ENCODE assay signal across 10 cellular contexts in genomic region chrX:79153348-79153747, GRCh38.
DNase-seq lines count a peak whose midpoint lies in the region; ATAC-seq and TF ChIP-seq lines count a peak whose summit lies in the region.
"Had no signal": no experiment of that assay in that cellular context is flagged by ENCODE, and none has a peak within 500 bp of the region (broad histone marks: within the 10 kb centered on the region; RNA-seq: fewer than 3 reads in every experiment).

No MANE protein-coding gene starts in this region.

- peaks cover 17% of the 10 kb centered on the region for H3K27me3 Mint-ChIP-seq in activated T-cell treated with anti-CD3 and anti-CD28 coated beads, Interleukin-2, amount 50 U/mL, for 24 hours

- no peaks in the 10 kb centered on the region for H3K9me3 ChIP-seq in OCI-LY3 (ENCODE audit: insufficient read depth, low read length)

- peak; percentile 69 for ATAC-seq in HG02678 (IDR thresholded peaks at IDR 0.05; ENCODE audit: unreplicated experiment)
- ATAC-seq in stimulated activated effector memory CD8-positive, alpha-beta T cell treated with anti-CD3 and anti-CD28 coated beads, Interleukin-12 subunit alpha, Interleukin-12 subunit beta, amount 100 ng/mL, for 72 hours = no peak

- no peaks in the 10 kb centered on the region for H4K20me1 ChIP-seq in OCI-LY3 (ENCODE audit: insufficient read depth, low read length)

- no peak overlapping the region for H3K9ac ChIP-seq in OCI-LY3 (ENCODE audit: low read length)

- H3K27me3 ChIP-seq in OCI-LY3 (ENCODE audit: low read depth, low read length) = no peaks in the 10 kb centered on the region

- no peaks in the 10 kb centered on the region for H3K9me3 Mint-ChIP-seq in activated T-cell treated with anti-CD3 and anti-CD28 coated beads, Interleukin-2, amount 50 U/mL, for 24 hours
- H3K9me3 Mint-ChIP-seq in stimulated activated effector memory CD8-positive, alpha-beta T cell treated with anti-CD3 and anti-CD28 coated beads, Interleukin-12 subunit alpha, Interleukin-12 subunit beta, amount 100 ng/mL, for 72 hours = no peaks in the 10 kb centered on the region

- peaks cover 25% of the 10 kb centered on the region for H3K4me1 ChIP-seq in OCI-LY3 (ENCODE audit: low read length)

- peaks cover 75% of the 10 kb centered on the region for H3K4me1 Mint-ChIP-seq in activated T-cell treated with anti-CD3 and anti-CD28 coated beads, Interleukin-2, amount 50 U/mL, for 24 hours (ENCODE audit: low read depth)
- peaks cover 50% of the 10 kb centered on the region for H3K4me1 Mint-ChIP-seq in stimulated activated effector memory CD8-positive, alpha-beta T cell treated with anti-CD3 and anti-CD28 coated beads, Interleukin-12 subunit alpha, Interleukin-12 subunit beta, amount 100 ng/mL, for 72 hours

- H3K4me3 ChIP-seq in OCI-LY3 (ENCODE audit: low read length) = no peak overlapping the region

- H3K4me3 Mint-ChIP-seq in activated T-cell treated with anti-CD3 and anti-CD28 coated beads, Interleukin-2, amount 50 U/mL, for 24 hours = peak overlapping the region; percentile 70
- H3K4me3 Mint-ChIP-seq in stimulated activated effector memory CD8-positive, alpha-beta T cell treated with anti-CD3 and anti-CD28 coated beads, Interleukin-12 subunit alpha, Interleukin-12 subunit beta, amount 100 ng/mL, for 72 hours = peak overlapping the region; percentile 90

- no peak for TF ChIP-seq CTCF in OCI-LY3 (IDR thresholded peaks at IDR 0.05; ENCODE audit: low read depth, low read length)

- peaks cover 36% of the 10 kb centered on the region; the same call in 1 of the 2 replicates for H3K79me2 ChIP-seq in OCI-LY3 (ENCODE audit: low read length)

- 0 out of 2 replicates have a peak overlapping the region, but pooled peaks have one; percentile 3 for H3K4me2 ChIP-seq in OCI-LY3 (ENCODE audit: low read length)

- peak overlapping the region; percentile 94 for H3K27ac Mint-ChIP-seq in activated T-cell treated with anti-CD3 and anti-CD28 coated beads, Interleukin-2, amount 50 U/mL, for 24 hours
- H3K27ac Mint-ChIP-seq in stimulated activated effector memory CD8-positive, alpha-beta T cell treated with anti-CD3 and anti-CD28 coated beads, Interleukin-12 subunit alpha, Interleukin-12 subunit beta, amount 100 ng/mL, for 72 hours = peak overlapping the region; percentile 89

- H3K27ac ChIP-seq in OCI-LY3 (ENCODE audit: low read length) = 0 out of 2 replicates have a peak overlapping the region, but pooled peaks have one; percentile 3

- H2AFZ ChIP-seq in OCI-LY3 (ENCODE audit: low read depth, low read length) = no peak overlapping the region

- peaks cover 35% of the 10 kb centered on the region for H3K36me3 ChIP-seq in OCI-LY3 (replicated peaks; ENCODE audit: low read depth, low read length)

- no peak for DNase-seq in activated T-cell treated with anti-CD3 and anti-CD28 coated beads, Interleukin-2, amount 50 U/mL, for 24 hours
- no peak for DNase-seq in activated T-cell treated with anti-CD3 and anti-CD28 coated beads for 4 hours
- DNase-seq in stimulated activated effector memory CD8-positive, alpha-beta T cell treated with anti-CD3 and anti-CD28 coated beads, Interleukin-12 subunit alpha, Interleukin-12 subunit beta, amount 100 ng/mL, for 72 hours (ENCODE audit: low spot score in 2 of 2) = no peak
- no peak for DNase-seq in UCSD-AML1 (lab: John Stamatoyannopoulos, UW; ENCODE audit: unreplicated experiment)
- DNase-seq in RPMI8226 = no peak
- DNase-seq in OCI-M1 (lab: John Stamatoyannopoulos, UW) = no peak
- DNase-seq: NCI-H526; stimulated activated CD4-positive, alpha-beta T cell treated with anti-CD3 and anti-CD28 coated beads, Interleukin-2, amount 100 ng/mL, for 24 hours had no signal

- H3K36me3 Mint-ChIP-seq in activated T-cell treated with anti-CD3 and anti-CD28 coated beads, Interleukin-2, amount 50 U/mL, for 24 hours (ENCODE audit: low read depth) = peaks cover 17% of the 10 kb centered on the region
- peaks cover 42% of the 10 kb centered on the region for H3K36me3 Mint-ChIP-seq in stimulated activated effector memory CD8-positive, alpha-beta T cell treated with anti-CD3 and anti-CD28 coated beads, Interleukin-12 subunit alpha, Interleukin-12 subunit beta, amount 100 ng/mL, for 72 hours
